8 cellular contexts compared by ENCODE assay signal in genomic region chr1:224182866-224183590, GRCh38. TPM values are rescaled to one million over a fixed set of nuclear protein-coding genes. Genes with fewer than 3 reads are reported as not detected.
DNase-seq lines count a peak whose midpoint lies in the region; FAIRE-seq and TF ChIP-seq lines count a peak whose summit lies in the region.

Gene DEGS1, plus strand, starts transcription at chr1:224183240. Its CDS starts 97 bp downstream, at chr1:224183337.

- no peak for FAIRE-seq in H54 (lab: Jason Lieb, UNC)

- TF ChIP-seq CTCF in LNCaP clone FGC (IDR thresholded peaks at IDR 0.05; ENCODE audit: control insufficient read depth, extremely low read depth, insufficient read depth) (0 out of 2 replicates have a peak, but pooled peaks have one; percentile 7), foreskin fibroblast (IDR thresholded peaks at IDR 0.05; ENCODE audit: low read depth, low read length) (no peak), neural progenitor cell (IDR thresholded peaks at IDR 0.05) (no peak)

- peak within 1 kb of the TSS; percentile 88 for H3K27ac Mint-ChIP-seq in neural progenitor cell

- no peaks in the 10 kb centered on the region for H4K20me1 ChIP-seq in neural progenitor cell (ENCODE audit: low read depth)

- H3K27ac ChIP-seq in neural progenitor cell: peak within 1 kb of the TSS; percentile 66

- peak within 1 kb of the TSS; percentile 95 for H3K4me3 Mint-ChIP-seq in neural progenitor cell

- H3K36me3 ChIP-seq in ES-I3 (ENCODE audit: insufficient read depth, low read length) (no peaks in the 10 kb centered on the region), neural progenitor cell (no peaks in the 10 kb centered on the region)

- H3K9ac ChIP-seq in ES-I3 (ENCODE audit: low read depth, low read length) (peak within 1 kb of the TSS; percentile 73), neural progenitor cell (peak within 1 kb of the TSS; percentile 43)

- peak within 1 kb of the TSS; percentile 97 for H3K4me3 ChIP-seq in LNCaP clone FGC (ENCODE audit: low read depth, low read length)
- peak within 1 kb of the TSS; percentile 71 to 87 for H3K4me3 ChIP-seq in foreskin fibroblast (ENCODE audit: low read depth in 1 of 2, low read length in 2 of 2)
- H3K4me3 ChIP-seq in neural progenitor cell: peak within 1 kb of the TSS; percentile 69

- H2AFZ ChIP-seq in neural progenitor cell (replicated peaks): peak within 1 kb of the TSS; percentile 82

- H3K9me3 ChIP-seq in ES-I3 (ENCODE audit: control insufficient read depth, insufficient read depth, low read length) (no peaks in the 10 kb centered on the region), neural progenitor cell (ENCODE audit: low read depth) (no peaks in the 10 kb centered on the region)

- peaks cover 21% of the 10 kb centered on the region for H3F3A ChIP-seq in neural progenitor cell (ENCODE audit: low read depth)

- H3K79me2 ChIP-seq in neural progenitor cell (ENCODE audit: low read depth): peaks cover 46% of the 10 kb centered on the region

- DNase-seq in H54 (ENCODE audit: insufficient read length, low spot score): peak; percentile 90
- DNase-seq in LNCaP clone FGC (ENCODE audit: low read depth): peak; percentile 82
- DNase-seq in SHP77 (lab: John Stamatoyannopoulos, UW): peak; percentile 86 to 89
- DNase-seq in activated effector memory CD4-positive, alpha-beta T cell treated with anti-CD3 and anti-CD28 coated beads, Interleukin-2, amount 50 U/mL, for 16 hours: peak; percentile 93
- DNase-seq in foreskin fibroblast: peak; percentile 74 to 93
- peak; percentile 95 for DNase-seq in neural progenitor cell (ENCODE audit: low spot score)
- DNase-seq in stromal cell of bone marrow (ENCODE audit: low read depth): peak; percentile 55

- peaks cover 7% of the 10 kb centered on the region for H3K4me1 ChIP-seq in ES-I3 (ENCODE audit: insufficient read depth, low read length)
- peaks cover 6% of the 10 kb centered on the region for H3K4me1 ChIP-seq in neural progenitor cell

- H3K4me2 ChIP-seq in neural progenitor cell: peak within 1 kb of the TSS; percentile 86

- H3K27me3 Mint-ChIP-seq in neural progenitor cell (ENCODE audit: insufficient read depth, low read depth): peaks cover 8% of the 10 kb centered on the region

- TF ChIP-seq POLR2A in H54 (IDR thresholded peaks at IDR 0.05; ENCODE audit: low read depth, low read length): peak; percentile 85

- no peaks in the 10 kb centered on the region for H3K27me3 ChIP-seq in neural progenitor cell

- peaks cover 7% of the 10 kb centered on the region for H3K9me3 Mint-ChIP-seq in neural progenitor cell

- peaks cover 20% of the 10 kb centered on the region for H3K4me1 Mint-ChIP-seq in neural progenitor cell

- H3K36me3 Mint-ChIP-seq in neural progenitor cell: peaks cover 22% of the 10 kb centered on the region

RNA-seq across cellular contexts. Expression of gene DEGS1, which starts in this region (rescaled TPM):
- 47.4 and 91.2 TPM in 2 replicates for total RNA-seq in neural progenitor cell (ENCODE audit: low replicate concordance)

Comparison
In these comparisons a context has a peak if more than half of its experiments do, and no peak if none do; other contexts are left out.
1. Peak in every context shown above with its lines: DNase-seq, H3K4me3 ChIP-seq and H3K27ac ChIP-seq.